In genomic region chr6:68895929-68896328, GRCh38 we compare ENCODE assay signal across 32 cellular contexts.
"Had no signal": no experiment of that assay in that cellular context is flagged by ENCODE, and none has a peak within 500 bp of the region (broad histone marks: within the 10 kb centered on the region; RNA-seq: fewer than 3 reads in every experiment).

No MANE protein-coding gene starts in this region.

- ATAC-seq: activated naive CD4-positive, alpha-beta T cell treated with anti-CD3 and anti-CD28 coated beads, Interleukin-2, amount 50 U/mL, for 72 hours; activated naive CD8-positive, alpha-beta T cell treated with anti-CD3 and anti-CD28 coated beads, Interleukin-2, amount 50 U/mL, for 24 hours; activated T-cell treated with anti-CD3 and anti-CD28 coated beads, Interleukin-2, amount 50 U/mL, for 4 hours; activated T-cell treated with anti-CD3 and anti-CD28 coated beads, Interleukin-2, amount 50 U/mL, for 72 hours; activated T-helper 17 cell treated with anti-CD3 and anti-CD28 coated beads, Interleukin-2, amount 50 U/mL, for 72 hours; body of pancreas had no signal

- H3K27ac ChIP-seq: adrenal gland, ascending aorta, body of pancreas, brain microvascular endothelial cell, breast epithelium, cardiac muscle cell had no signal

- H3K4me3 ChIP-seq: adrenal gland, ascending aorta, body of pancreas, breast epithelium, cardiac muscle cell had no signal

- H3K36me3 ChIP-seq: adrenal gland, ascending aorta, brain microvascular endothelial cell, breast epithelium, cardiac muscle cell had no signal

- H3K4me1 ChIP-seq: adrenal gland, ascending aorta, body of pancreas, breast epithelium had no signal

- H3K27me3 ChIP-seq: adrenal gland, ascending aorta, body of pancreas, brain microvascular endothelial cell, breast epithelium, cardiac muscle cell had no signal

- DNase-seq: activated effector memory CD4-positive, alpha-beta T cell treated with anti-CD3 and anti-CD28 coated beads, Interleukin-2, amount 50 U/mL, for 16 hours; activated effector memory CD4-positive, alpha-beta T cell treated with Interleukin-2 at 50 U/mL for 16 hours; activated gamma-delta T cell; activated gamma-delta T cell treated with Interleukin-2 at 50 U/mL for 16 hours; activated naive CD4-positive, alpha-beta T cell; activated naive CD4-positive, alpha-beta T cell treated with anti-CD3 and anti-CD28 coated beads for 36 hours; activated naive CD4-positive, alpha-beta T cell treated with anti-CD3 and anti-CD28 coated beads, Interleukin-2, amount 10 ng/mL, durations not matched to agents 7 days and 5 days; activated naive CD4-positive, alpha-beta T cell treated with anti-CD3 and anti-CD28 coated beads, Interleukin-2, amount 50 U/mL, for 16 hours; activated naive CD4-positive, alpha-beta T cell treated with Interleukin-2 at 50 U/mL for 16 hours; activated naive CD8-positive, alpha-beta T cell treated with anti-CD3 and anti-CD28 coated beads for 36 hours; activated naive CD8-positive, alpha-beta T cell treated with anti-CD3 and anti-CD28 coated beads, Interleukin-2, amount 10 ng/mL, durations not matched to agents 7 days and 5 days; activated naive CD8-positive, alpha-beta T cell treated with anti-CD3 and anti-CD28 coated beads, Interleukin-2, amount 50 U/mL, for 24 hours; activated T-cell treated with anti-CD3 and anti-CD28 coated beads, Interleukin-2, amount 50 U/mL, for 1 hour; activated T-cell treated with anti-CD3 and anti-CD28 coated beads, Interleukin-2, amount 50 U/mL, for 24 hours; activated T-cell treated with anti-CD3 and anti-CD28 coated beads, Interleukin-2, amount 50 U/mL, for 4 hours; activated T-cell treated with anti-CD3 and anti-CD28 coated beads, Interleukin-2, amount 50 U/mL, for 48 hours; activated T-cell treated with anti-CD3 and anti-CD28 coated beads, Interleukin-2, amount 50 U/mL, for 72 hours; adrenal gland; amniotic stem cell; amygdala; anterior cingulate cortex; aorta; body of pancreas; brain microvascular endothelial cell; caudate nucleus; central memory CD4-positive, alpha-beta T cell; cerebellar nuclear complex had no signal

- H3K9me3 ChIP-seq: adrenal gland, ascending aorta, body of pancreas, breast epithelium had no signal
